Comparison of ENCODE assay signal across 8 cellular contexts in the genomic region with DNA sequence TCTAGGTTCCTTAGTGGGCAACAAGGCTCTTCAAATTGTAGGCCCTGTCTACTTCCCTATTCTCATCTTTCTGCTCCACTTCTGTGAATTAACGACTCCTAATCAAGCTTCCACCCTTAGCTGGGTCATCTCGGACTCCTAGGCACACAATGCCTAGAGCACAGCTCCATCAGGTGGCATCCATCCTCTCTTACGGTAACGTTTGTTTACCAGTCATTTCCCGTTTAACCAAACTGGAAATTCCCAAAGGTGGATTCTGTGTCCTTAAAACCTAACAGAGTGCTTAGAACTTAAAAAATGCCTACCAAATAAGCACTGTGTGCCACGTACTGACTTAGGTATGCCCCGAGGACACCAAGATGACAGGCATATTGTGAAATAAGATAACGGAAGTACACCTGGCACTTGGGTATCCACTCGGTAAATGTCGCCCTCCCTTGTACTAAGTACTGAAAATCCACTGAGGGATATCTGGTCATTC. TPM values are rescaled to one million over a fixed set of nuclear protein-coding genes. Genes with fewer than 3 reads are reported as not detected.
DNase-seq lines count a peak whose midpoint lies in the region; ATAC-seq and TF ChIP-seq lines count a peak whose summit lies in the region.

No MANE protein-coding gene starts in this region.

- no peaks in the 10 kb centered on the region for H3K9me3 ChIP-seq in PC-9 (ENCODE audit: insufficient read depth, low read depth)

- no peaks in the 10 kb centered on the region for H3K27me3 ChIP-seq in PC-9 (ENCODE audit: insufficient read depth, low read depth)

- no peaks in the 10 kb centered on the region for H3K27me3 Mint-ChIP-seq in natural killer cell (ENCODE audit: low read depth in 2 of 2)

- H3K4me1 Mint-ChIP-seq in natural killer cell, result peaks cover 60 to 61% of the 10 kb centered on the region in 2 donors

- H3K9me3 Mint-ChIP-seq in natural killer cell, result no peaks in the 10 kb centered on the region

- H3K4me3 ChIP-seq in GM12875 (ENCODE audit: low read depth, low read length), result peak overlapping the region; percentile 87
- peak overlapping the region; percentile 60; the same call in 1 of the 2 replicates for H3K4me3 ChIP-seq in PC-9

- POLR2A ChIA-PET in PC-9 (lab: Charles Lee; ENCODE audit: unreplicated experiment), result interaction anchor here (0.6 kb wide), 2 partner anchors 48 to 407 kb away, joined by 3 to 5 read pairs; a partner anchor contains a TSS

- no peak overlapping the region for H2AFZ ChIP-seq in PC-9

- H3K4me1 ChIP-seq in PC-9 (replicated peaks; ENCODE audit: insufficient read depth), result peaks cover 33% of the 10 kb centered on the region

- no peaks in the 10 kb centered on the region for H3K36me3 ChIP-seq in PC-9 (ENCODE audit: low read depth)

- DNase-seq in A172 (ENCODE audit: low spot score) (peak; percentile 60), PC-9 (peak; percentile 33 to 83), dermis blood vessel endothelial cell (peak; percentile 17), natural killer cell (no peak), anterior cingulate cortex (lab: John Stamatoyannopoulos, UW) (no peak)
- no peak for DNase-seq in effector CD8-positive, alpha-beta T cell (lab: John Stamatoyannopoulos, UW)

- H3K9me2 ChIP-seq in PC-9 (ENCODE audit: insufficient read depth), result no peaks in the 10 kb centered on the region

- H3K36me3 Mint-ChIP-seq in natural killer cell, result no peaks in the 10 kb centered on the region

- H3K4me3 Mint-ChIP-seq in natural killer cell, result peak overlapping the region; percentile 97

- CTCF ChIA-PET in PC-9 (lab: Charles Lee), result interaction anchor here (0.5 to 1.0 kb wide), 5 partner anchors 153 to 1724 kb away, joined by 4 to 13 read pairs (median 6); no protein-coding TSS in a partner anchor

- TF ChIP-seq CTCF in GM12875 (IDR thresholded peaks at IDR 0.05; ENCODE audit: borderline replicate concordance, insufficient read depth, low read depth, low read length) (no peak), PC-9 (conservative IDR thresholded peaks at IDR 0.05) (no peak), natural killer cell (IDR thresholded peaks at IDR 0.05) (no peak)

- TSS peak; percentile 54 for BruUV-seq in PC-9 (replicated peaks; lab: Mats Ljungman, UMichigan)

- H3K27ac ChIP-seq in PC-9, result no peak overlapping the region

- intact Hi-C loops in PC-9 (cut with micrococcal nuclease; ENCODE audit: unreplicated experiment) (loop anchor here (5.0 kb wide), 1 partner anchor 344 kb away; a partner anchor contains a TSS), natural killer cell (cut with micrococcal nuclease) (loop anchor here (5.0 to 10.0 kb wide), 3 partner anchors 222 to 531 kb away; a partner anchor contains a TSS)

- H3K4me2 ChIP-seq in PC-9, result peak overlapping the region; percentile 84

- peaks cover 10% of the 10 kb centered on the region; the same call in 1 of the 2 replicates for H4K20me1 ChIP-seq in PC-9 (ENCODE audit: insufficient read depth)

- peak overlapping the region; percentile 92 to 95 for H3K27ac Mint-ChIP-seq in natural killer cell

- H3F3A ChIP-seq in PC-9 (ENCODE audit: insufficient read depth, low read depth), result peaks cover 13% of the 10 kb centered on the region; the same call in 1 of the 2 replicates

- peaks cover 44% of the 10 kb centered on the region for H3K79me2 ChIP-seq in PC-9 (ENCODE audit: low read depth)

- ATAC-seq in natural killer cell (no peak), HG03520 (IDR thresholded peaks at IDR 0.05; ENCODE audit: unreplicated experiment) (no peak)

RNA-seq across cellular contexts. Expression of a gene that starts 1.5 kb away (rescaled TPM):
- total RNA-seq in A172 (2014; rRNA removed; shearing (Covaris generic)), result 216 and 238 TPM in 2 replicates
- total RNA-seq in PC-9 (2021), result 123 and 157 TPM in 2 replicates
- 126 and 190 TPM in 2 replicates for total RNA-seq in dermis blood vessel endothelial cell
- 10 to 100 TPM; 62.0 to 81.5 (median 77.0) TPM for total RNA-seq in natural killer cell

Comparison
In these comparisons a context has a peak if more than half of its experiments do, and no peak if none do; other contexts are left out.
1. DNase-seq: peak in A172 (single experiment), PC-9 (2 of 2) and dermis blood vessel endothelial cell (single experiment); none in natural killer cell (single experiment), anterior cingulate cortex (0 of 58) and effector CD8-positive, alpha-beta T cell (single experiment).